ENCODE assay signal across 8 cellular contexts in genomic region chr17:81238490-81238814, GRCh38. TPM values are rescaled to one million over a fixed set of nuclear protein-coding genes. Genes with fewer than 3 reads are reported as not detected.
DNase-seq lines count a peak whose midpoint lies in the region; ATAC-seq and TF ChIP-seq lines count a peak whose summit lies in the region.

No MANE protein-coding gene starts in this region.

- in situ Hi-C loops in GM13977 (cut with MboI; ENCODE audit: low pct_unique_long_range_greater_than_20kb, low sequenced_read_pairs, unreplicated experiment): no loop called here

- peaks cover 43% of the 10 kb centered on the region for H3K4me1 Mint-ChIP-seq in CD4-positive, alpha-beta T cell (ENCODE audit: low read depth)
- peaks cover 29% of the 10 kb centered on the region for H3K4me1 Mint-ChIP-seq in central memory CD8-positive, alpha-beta T cell
- peaks cover 25 to 40% of the 10 kb centered on the region in 2 donors for H3K4me1 Mint-ChIP-seq in natural killer cell treated with Interleukin-12 subunit alpha and Interleukin-12 subunit beta and Interleukin-15 and Interleukin-18, amount 100 ng/mL, for 72 hours (ENCODE audit: low read depth in 2 of 2)

- no peaks in the 10 kb centered on the region for H3K27me3 ChIP-seq in CD4-positive, alpha-beta T cell (ENCODE audit: control insufficient read depth, insufficient read depth, low read length)

- no peaks in the 10 kb centered on the region for H3K9me3 Mint-ChIP-seq in CD4-positive, alpha-beta T cell
- no peaks in the 10 kb centered on the region for H3K9me3 Mint-ChIP-seq in central memory CD8-positive, alpha-beta T cell
- H3K9me3 Mint-ChIP-seq in natural killer cell treated with Interleukin-12 subunit alpha and Interleukin-12 subunit beta and Interleukin-15 and Interleukin-18, amount 100 ng/mL, for 72 hours: no peaks in the 10 kb centered on the region

- ATAC-seq in CD4-positive, alpha-beta T cell (ENCODE audit: poor library complexity): no peak
- peak; percentile 9 for ATAC-seq in HG03432 (IDR thresholded peaks at IDR 0.05; ENCODE audit: unreplicated experiment)
- no peak for ATAC-seq in central memory CD8-positive, alpha-beta T cell (replicated peaks; ENCODE audit: extremely low read depth, poor library complexity, severe bottlenecking)
- ATAC-seq in natural killer cell treated with Interleukin-12 subunit alpha and Interleukin-12 subunit beta and Interleukin-15 and Interleukin-18, amount 100 ng/mL, for 72 hours: no peak
- ATAC-seq in HG02938 (IDR thresholded peaks at IDR 0.05; ENCODE audit: unreplicated experiment): no peak

- no peak for DNase-seq in CD4-positive, alpha-beta T cell
- no peak for DNase-seq in central memory CD8-positive, alpha-beta T cell (ENCODE audit: low spot score in 2 of 2)
- DNase-seq in natural killer cell treated with Interleukin-12 subunit alpha and Interleukin-12 subunit beta and Interleukin-15 and Interleukin-18, amount 100 ng/mL, for 72 hours (ENCODE audit: low spot score): no peak
- DNase-seq in GM13977 (ENCODE audit: low spot score): no peak
- no peak for DNase-seq in activated CD4-positive, alpha-beta T cell treated with anti-CD3 and anti-CD28 coated beads for 4 hours
- no peak for DNase-seq in stimulated activated CD4-positive, alpha-beta T cell treated with anti-CD3 and anti-CD28 coated beads, Interleukin-15, amount 100 ng/mL, for 24 hours

- POLR2A ChIA-PET in CD4-positive, alpha-beta T cell (lab: Charles Lee): interaction anchor here (0.6 to 2.8 kb wide), 18 partner anchors 8 to 784 kb away, joined by 3 to 42 read pairs (median 4); partner anchors contain the start of genes ARL16, CEP131, CHMP6 and FAAP100

- peaks cover 18% of the 10 kb centered on the region for H3K36me3 Mint-ChIP-seq in CD4-positive, alpha-beta T cell (ENCODE audit: low read depth)
- H3K36me3 Mint-ChIP-seq in central memory CD8-positive, alpha-beta T cell (ENCODE audit: insufficient read depth): peaks cover 17% of the 10 kb centered on the region
- no peaks in the 10 kb centered on the region for H3K36me3 Mint-ChIP-seq in natural killer cell treated with Interleukin-12 subunit alpha and Interleukin-12 subunit beta and Interleukin-15 and Interleukin-18, amount 100 ng/mL, for 72 hours

- H3K27ac ChIP-seq in CD4-positive, alpha-beta T cell (ENCODE audit: low read depth, low read length): peak overlapping the region; percentile 47

- H3K27ac Mint-ChIP-seq in CD4-positive, alpha-beta T cell: no peak overlapping the region
- H3K27ac Mint-ChIP-seq in central memory CD8-positive, alpha-beta T cell (ENCODE audit: low read depth): no peak overlapping the region
- H3K27ac Mint-ChIP-seq in natural killer cell treated with Interleukin-12 subunit alpha and Interleukin-12 subunit beta and Interleukin-15 and Interleukin-18, amount 100 ng/mL, for 72 hours: peak overlapping the region in 1 of 2 donors; percentile 75

- TF ChIP-seq CTCF in CD4-positive, alpha-beta T cell (IDR thresholded peaks at IDR 0.05): no peak
- no peak for TF ChIP-seq CTCF in GM13977 (IDR thresholded peaks at IDR 0.05; ENCODE audit: extremely low read depth, insufficient read depth, missing control alignments)

- H3K4me3 Mint-ChIP-seq in CD4-positive, alpha-beta T cell: peak overlapping the region; percentile 98
- peak overlapping the region; percentile 92 for H3K4me3 Mint-ChIP-seq in central memory CD8-positive, alpha-beta T cell
- H3K4me3 Mint-ChIP-seq in natural killer cell treated with Interleukin-12 subunit alpha and Interleukin-12 subunit beta and Interleukin-15 and Interleukin-18, amount 100 ng/mL, for 72 hours: peak overlapping the region; percentile 86

- CTCF ChIA-PET in CD4-positive, alpha-beta T cell (lab: Charles Lee): interaction anchor here (0.7 to 1.6 kb wide), 3 partner anchors 54 to 811 kb away, joined by 3 to 6 read pairs (median 4); no protein-coding TSS in a partner anchor

- no peaks in the 10 kb centered on the region for H3K27me3 Mint-ChIP-seq in CD4-positive, alpha-beta T cell
- H3K27me3 Mint-ChIP-seq in central memory CD8-positive, alpha-beta T cell: no peaks in the 10 kb centered on the region
- no peaks in the 10 kb centered on the region for H3K27me3 Mint-ChIP-seq in natural killer cell treated with Interleukin-12 subunit alpha and Interleukin-12 subunit beta and Interleukin-15 and Interleukin-18, amount 100 ng/mL, for 72 hours

- no peaks in the 10 kb centered on the region for H3K9me3 ChIP-seq in CD4-positive, alpha-beta T cell (ENCODE audit: control insufficient read depth, low read length)

- intact Hi-C loops in CD4-positive, alpha-beta T cell (cut with DNase I, micrococcal nuclease): loop anchor here in 1 of 2 experiments (5.0 kb wide), 3 partner anchors 244 to 314 kb away; partner anchors contain the start of genes CHMP6 and FAAP100

RNA-seq across cellular contexts. Expression of gene TEPSIN, which starts 0.4 kb away (rescaled TPM):
- 10 to 100 TPM; 68.2 to 74.4 TPM for total RNA-seq in CD4-positive, alpha-beta T cell
- 10 to 100 TPM; 47.9 to 61.7 TPM for total RNA-seq in natural killer cell treated with Interleukin-12 subunit alpha and Interleukin-12 subunit beta and Interleukin-15 and Interleukin-18, amount 100 ng/mL, for 72 hours

RNA-seq across cellular contexts. Expression of gene NDUFAF8, which starts 0.7 kb away (rescaled TPM):
- 10 to 100 TPM; 34.6 to 38.6 TPM for total RNA-seq in CD4-positive, alpha-beta T cell
- total RNA-seq in natural killer cell treated with Interleukin-12 subunit alpha and Interleukin-12 subunit beta and Interleukin-15 and Interleukin-18, amount 100 ng/mL, for 72 hours: 100 to 1,000 TPM in 1 of 2 donors, 10 to 100 TPM in 1; 58.1 to 107 TPM

RNA-seq across cellular contexts. Expression of gene CEP131, which starts 15.7 kb away (rescaled TPM):
- total RNA-seq in CD4-positive, alpha-beta T cell: 10 to 100 TPM; 11.2 to 12.3 TPM
- total RNA-seq in natural killer cell treated with Interleukin-12 subunit alpha and Interleukin-12 subunit beta and Interleukin-15 and Interleukin-18, amount 100 ng/mL, for 72 hours: 10 to 100 TPM in 1 of 2 donors, 1 to 10 TPM in 1; 7.8 to 14.5 TPM

RNA-seq across cellular contexts. Expression of gene SLC38A10, which starts 56.7 kb away (rescaled TPM):
- 10 to 100 TPM; 22.8 to 26.4 TPM for total RNA-seq in CD4-positive, alpha-beta T cell
- 100 to 1,000 TPM in 1 of 2 donors, 10 to 100 TPM in 1; 92.4 to 136 TPM for total RNA-seq in natural killer cell treated with Interleukin-12 subunit alpha and Interleukin-12 subunit beta and Interleukin-15 and Interleukin-18, amount 100 ng/mL, for 72 hours
